13 cellular contexts compared by ENCODE assay signal in the genomic region with DNA sequence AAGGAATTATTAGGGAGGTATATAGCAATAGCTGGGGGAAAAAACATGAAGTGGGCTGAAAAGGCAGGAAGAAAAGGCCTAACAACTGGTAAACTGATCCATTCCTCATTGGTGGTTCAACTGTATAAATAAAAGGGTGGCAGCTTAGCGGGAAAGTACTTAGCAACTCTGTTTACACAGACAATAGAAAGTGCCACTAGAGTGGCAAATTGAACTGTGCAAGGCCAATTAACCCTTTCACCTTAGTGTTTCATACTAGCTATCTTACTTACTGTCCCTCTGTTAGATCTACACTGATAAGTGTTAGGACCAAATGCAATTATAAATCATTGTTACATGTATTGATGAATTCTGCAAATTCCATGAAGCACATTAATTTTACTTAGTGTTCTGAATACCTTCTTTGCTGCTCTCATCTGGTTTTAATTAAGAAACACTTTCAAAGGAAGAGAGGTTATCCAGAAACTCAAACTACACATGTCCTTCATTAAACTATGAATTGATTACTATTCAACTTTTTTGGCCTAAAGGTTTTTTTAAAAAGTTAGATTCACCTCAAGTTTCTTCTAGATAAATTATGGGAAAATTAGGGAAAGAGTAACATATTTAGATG. TPM values are rescaled to one million over a fixed set of nuclear protein-coding genes. Genes with fewer than 3 reads are reported as not detected.
DNase-seq lines count a peak whose midpoint lies in the region; ATAC-seq and TF ChIP-seq lines count a peak whose summit lies in the region.
"Had no signal": no experiment of that assay in that cellular context is flagged by ENCODE, and none has a peak within 500 bp of the region (broad histone marks: within the 10 kb centered on the region; RNA-seq: fewer than 3 reads in every experiment).

No MANE protein-coding gene starts in this region.

- H3K9ac ChIP-seq in mesendoderm (ENCODE audit: low read length), result no peak overlapping the region

- no peak overlapping the region for H3K56ac ChIP-seq in mesendoderm (ENCODE audit: low read length)

- no peak overlapping the region for H2BK120ac ChIP-seq in mesendoderm (ENCODE audit: low read depth, low read length)

- no peak for ATAC-seq in HG02884 (IDR thresholded peaks at IDR 0.05; ENCODE audit: unreplicated experiment)
- ATAC-seq: activated T-cell treated with anti-CD3 and anti-CD28 coated beads, Interleukin-2, amount 50 U/mL, for 72 hours; body of pancreas had no signal

- no peak overlapping the region for H3K23ac ChIP-seq in mesendoderm (ENCODE audit: low read length)

- POLR2A ChIA-PET in Caco-2 (lab: Charles Lee), result no interaction called here

- H3K4me1 ChIP-seq in mesendoderm (ENCODE audit: control insufficient read depth, low read depth, low read length), result no peaks in the 10 kb centered on the region
- no peaks in the 10 kb centered on the region for H3K4me1 ChIP-seq in Caco-2

- peak; percentile 96 for DNase-seq in DMS53 (lab: John Stamatoyannopoulos, UW)
- peak; percentile 80 for DNase-seq in NCI-H2029 (lab: John Stamatoyannopoulos, UW)
- DNase-seq in SK-N-DZ (ENCODE audit: low spot score), result peak; percentile 36
- peak; percentile 43 for DNase-seq in mesendoderm
- no peak for DNase-seq in activated CD4-positive, CD25-positive, alpha-beta regulatory T cell (lab: John Stamatoyannopoulos, UW)
- no peak for DNase-seq in KBM-7
- no peak for DNase-seq in Caco-2
- DNase-seq: activated T-cell treated with anti-CD3 and anti-CD28 coated beads, Interleukin-2, amount 50 U/mL, for 72 hours; BE2C; effector CD8-positive, alpha-beta T cell had no signal

- no peak overlapping the region for H2BK15ac ChIP-seq in mesendoderm (replicated peaks; ENCODE audit: low read depth)

- H3K4me2 ChIP-seq in mesendoderm (ENCODE audit: low read length), result no peak overlapping the region

- H4K5ac ChIP-seq in mesendoderm (ENCODE audit: low read length), result no peak overlapping the region

- no peaks in the 10 kb centered on the region for H3K9me3 Mint-ChIP-seq in Caco-2 (ENCODE audit: unreplicated experiment)
- H3K9me3 Mint-ChIP-seq: activated T-cell treated with anti-CD3 and anti-CD28 coated beads, Interleukin-2, amount 50 U/mL, for 72 hours had no signal

- H3K36me3 Mint-ChIP-seq in Caco-2 (ENCODE audit: insufficient read depth, unreplicated experiment), result peaks cover 5% of the 10 kb centered on the region

- H3K27ac ChIP-seq in mesendoderm (ENCODE audit: low read depth, low read length), result no peak overlapping the region
- H3K27ac ChIP-seq: body of pancreas had no signal

- no peak overlapping the region for H3K18ac ChIP-seq in mesendoderm (ENCODE audit: low read length)

- no CpG with 5 or more reads among the region's 1 CpG for WGBS in mesendoderm (ENCODE audit: extremely low coverage, insufficient coverage, low lambda C conversion rate)

- H3K27ac Mint-ChIP-seq in Caco-2 (ENCODE audit: unreplicated experiment), result no peak overlapping the region
- H3K27ac Mint-ChIP-seq: activated T-cell treated with anti-CD3 and anti-CD28 coated beads, Interleukin-2, amount 50 U/mL, for 72 hours had no signal

- TF ChIP-seq CTCF in Caco-2 (IDR thresholded peaks at IDR 0.05; ENCODE audit: insufficient read depth in 1 of 2, low read depth in 1 of 2, low read length in 1 of 2, severe bottlenecking in 1 of 2, unreplicated experiment in 1 of 2), result no peak

- no peaks in the 10 kb centered on the region for H3K9me3 ChIP-seq in Caco-2
- H3K9me3 ChIP-seq: BE2C, body of pancreas had no signal

- no peak overlapping the region for H2AK5ac ChIP-seq in mesendoderm (ENCODE audit: low read length)

- H3K79me1 ChIP-seq in mesendoderm (ENCODE audit: low read length), result no peaks in the 10 kb centered on the region

- in situ Hi-C loops in KBM-7 (cut with MboI; ENCODE audit: low pct_unique_long_range_greater_than_20kb, low sequenced_read_pairs), result loop anchor here (25.0 kb wide), 2 partner anchors 612 to 1012 kb away; no protein-coding TSS in a partner anchor

- H3K27me3 ChIP-seq in mesendoderm (ENCODE audit: insufficient read depth, low read length, poor library complexity), result no peaks in the 10 kb centered on the region
- no peaks in the 10 kb centered on the region for H3K27me3 ChIP-seq in Caco-2 (replicated peaks; ENCODE audit: control insufficient read depth, insufficient read depth, low read length)
- H3K27me3 ChIP-seq: BE2C, body of pancreas had no signal

- no peak overlapping the region for H3K4me3 Mint-ChIP-seq in Caco-2 (ENCODE audit: unreplicated experiment)
- H3K4me3 Mint-ChIP-seq: activated T-cell treated with anti-CD3 and anti-CD28 coated beads, Interleukin-2, amount 50 U/mL, for 72 hours had no signal

- no peak overlapping the region for H2BK5ac ChIP-seq in mesendoderm (ENCODE audit: low read length)

- H3K4me1 Mint-ChIP-seq in Caco-2 (ENCODE audit: low read depth, unreplicated experiment), result peaks cover 15% of the 10 kb centered on the region

- no peak overlapping the region for H4K8ac ChIP-seq in mesendoderm (ENCODE audit: low read depth, low read length)

- H3K4ac ChIP-seq in mesendoderm (ENCODE audit: low read depth, low read length), result no peak overlapping the region

- no peaks in the 10 kb centered on the region for H3K27me3 Mint-ChIP-seq in Caco-2 (ENCODE audit: insufficient read depth, unreplicated experiment)

- H3K4me3 ChIP-seq in mesendoderm (ENCODE audit: low read length) (no peak overlapping the region), Caco-2 (ENCODE audit: low read depth, low read length) (no peak overlapping the region)
- H3K4me3 ChIP-seq: body of pancreas, K562 had no signal

- H3K79me2 ChIP-seq in mesendoderm (ENCODE audit: control insufficient read depth, insufficient read depth, low read length), result no peaks in the 10 kb centered on the region

- CTCF ChIA-PET in Caco-2 (lab: Charles Lee), result no interaction called here

- intact Hi-C loops in Caco-2 (cut with micrococcal nuclease; ENCODE audit: unreplicated experiment), result no loop called here

- H3K36me3 ChIP-seq in mesendoderm (ENCODE audit: control insufficient read depth, insufficient read depth, low read length) (no peaks in the 10 kb centered on the region), Caco-2 (ENCODE audit: control insufficient read depth, insufficient read depth, low read length) (no peaks in the 10 kb centered on the region)
- H3K36me3 ChIP-seq: BE2C had no signal

- no TSS peak for BruUV-seq in Caco-2 (replicated peaks; lab: Mats Ljungman, UMichigan)

RNA-seq across cellular contexts. Expression of a gene that starts 28.0 kb away (rescaled TPM):
- polyA plus RNA-seq in SK-N-DZ (2014; cell fraction: cytosol; rRNA removed), result 16.7 and 19.1 TPM in 2 replicates
- polyA plus RNA-seq in SK-N-DZ (2014; cell fraction: nucleus; rRNA removed), result 13.2 and 23.0 TPM in 2 replicates
- 21.8 TPM for polyA plus RNA-seq in mesendoderm (2013, experiment 1 of 2)
- polyA plus RNA-seq in mesendoderm (2013, experiment 2 of 2), result 21.5 TPM
- 50.7 and 54.2 TPM in 2 replicates for total RNA-seq in Caco-2 (2022)

Comparison
In these comparisons a context has a peak if more than half of its experiments do, and no peak if none do; other contexts are left out.
1. DNase-seq: peak in DMS53 (single experiment), NCI-H2029 (single experiment), SK-N-DZ (single experiment) and mesendoderm (single experiment); none in activated CD4-positive, CD25-positive, alpha-beta regulatory T cell (0 of 4), KBM-7 (single experiment) and Caco-2 (0 of 2).